38 cellular contexts compared by ENCODE assay signal in the genomic region with DNA sequence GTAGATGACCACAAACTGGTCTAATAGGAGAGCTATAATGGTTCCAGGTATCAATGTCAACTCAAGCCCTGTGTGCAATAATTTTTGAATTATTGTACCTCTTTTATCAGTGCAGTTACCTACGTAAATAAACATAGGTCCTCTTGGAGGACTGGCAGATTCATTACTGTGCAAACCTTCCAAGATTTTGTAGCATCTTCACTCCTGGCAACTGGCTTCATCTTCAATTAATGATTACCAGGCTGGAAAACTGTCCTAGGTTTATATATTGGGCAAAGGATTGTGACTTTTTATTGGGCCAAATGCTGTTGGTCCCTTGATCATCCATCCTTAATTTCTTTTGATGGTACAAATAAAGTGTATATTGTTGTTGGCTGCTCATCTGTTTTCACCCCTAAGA. TPM values are rescaled to one million over a fixed set of nuclear protein-coding genes. Genes with fewer than 3 reads are reported as not detected.
"Had no signal": no experiment of that assay in that cellular context is flagged by ENCODE, and none has a peak within 500 bp of the region (broad histone marks: within the 10 kb centered on the region; RNA-seq: fewer than 3 reads in every experiment).

No MANE protein-coding gene starts in this region.

- H3K9me3 ChIP-seq: adrenal gland, ascending aorta, body of pancreas, breast epithelium had no signal

- H3K4me1 ChIP-seq: adrenal gland, ascending aorta, body of pancreas, breast epithelium had no signal

- H3K36me3 ChIP-seq: adrenal gland, ascending aorta, brain microvascular endothelial cell, breast epithelium, cardiac muscle cell had no signal

- DNase-seq: activated effector memory CD4-positive, alpha-beta T cell treated with anti-CD3 and anti-CD28 coated beads, Interleukin-2, amount 50 U/mL, for 16 hours; activated effector memory CD4-positive, alpha-beta T cell treated with Interleukin-2 at 50 U/mL for 16 hours; activated gamma-delta T cell; activated gamma-delta T cell treated with Interleukin-2 at 50 U/mL for 16 hours; activated naive CD4-positive, alpha-beta T cell; activated naive CD4-positive, alpha-beta T cell treated with anti-CD3 and anti-CD28 coated beads for 36 hours; activated naive CD4-positive, alpha-beta T cell treated with anti-CD3 and anti-CD28 coated beads, Interleukin-2, amount 10 ng/mL, durations not matched to agents 7 days and 5 days; activated naive CD4-positive, alpha-beta T cell treated with anti-CD3 and anti-CD28 coated beads, Interleukin-2, amount 50 U/mL, for 16 hours; activated naive CD4-positive, alpha-beta T cell treated with Interleukin-2 at 50 U/mL for 16 hours; activated naive CD8-positive, alpha-beta T cell treated with anti-CD3 and anti-CD28 coated beads for 36 hours; activated naive CD8-positive, alpha-beta T cell treated with anti-CD3 and anti-CD28 coated beads, Interleukin-2, amount 10 ng/mL, durations not matched to agents 7 days and 5 days; activated naive CD8-positive, alpha-beta T cell treated with anti-CD3 and anti-CD28 coated beads, Interleukin-2, amount 50 U/mL, for 24 hours; activated T-cell treated with anti-CD3 and anti-CD28 coated beads, Interleukin-2, amount 50 U/mL, for 1 hour; activated T-cell treated with anti-CD3 and anti-CD28 coated beads, Interleukin-2, amount 50 U/mL, for 24 hours; activated T-cell treated with anti-CD3 and anti-CD28 coated beads, Interleukin-2, amount 50 U/mL, for 4 hours; activated T-cell treated with anti-CD3 and anti-CD28 coated beads, Interleukin-2, amount 50 U/mL, for 48 hours; activated T-cell treated with anti-CD3 and anti-CD28 coated beads, Interleukin-2, amount 50 U/mL, for 72 hours; adrenal gland; amniotic stem cell; amygdala; anterior cingulate cortex; aorta; body of pancreas; brain microvascular endothelial cell; caudate nucleus; central memory CD4-positive, alpha-beta T cell; cerebellar nuclear complex had no signal

- ATAC-seq: activated naive CD4-positive, alpha-beta T cell treated with anti-CD3 and anti-CD28 coated beads, Interleukin-2, amount 50 U/mL, for 72 hours; activated naive CD8-positive, alpha-beta T cell treated with anti-CD3 and anti-CD28 coated beads, Interleukin-2, amount 50 U/mL, for 24 hours; activated T-cell treated with anti-CD3 and anti-CD28 coated beads, Interleukin-2, amount 50 U/mL, for 4 hours; activated T-cell treated with anti-CD3 and anti-CD28 coated beads, Interleukin-2, amount 50 U/mL, for 72 hours; activated T-helper 17 cell treated with anti-CD3 and anti-CD28 coated beads, Interleukin-2, amount 50 U/mL, for 72 hours; body of pancreas had no signal

- H3K27me3 ChIP-seq: adrenal gland, ascending aorta, body of pancreas, brain microvascular endothelial cell, breast epithelium, cardiac muscle cell had no signal

- H3K4me3 ChIP-seq: adrenal gland, ascending aorta, body of pancreas, breast epithelium, cardiac muscle cell had no signal

- H3K27ac ChIP-seq: adrenal gland, ascending aorta, body of pancreas, brain microvascular endothelial cell, breast epithelium, cardiac muscle cell had no signal

RNA-seq across cellular contexts. Expression of a gene that starts 35.6 kb away (rescaled TPM):
- total RNA-seq: activated naive CD4-positive, alpha-beta T cell treated with anti-CD3 and anti-CD28 coated beads for 36 hours; activated naive CD4-positive, alpha-beta T cell treated with anti-CD3 and anti-CD28 coated beads, Interleukin-2, amount 50 U/mL, for 72 hours; activated naive CD8-positive, alpha-beta T cell treated with anti-CD3 and anti-CD28 coated beads for 36 hours; activated naive CD8-positive, alpha-beta T cell treated with anti-CD3 and anti-CD28 coated beads, Interleukin-2, amount 10 ng/mL, durations not matched to agents 7 days and 5 days; activated T-cell treated with anti-CD3 and anti-CD28 coated beads, Interleukin-2, amount 50 U/mL, for 72 hours; activated T-helper 1 cell treated with anti-CD3 and anti-CD28 coated beads, Interleukin-12 subunit alpha, Interleukin-12 subunit beta, Interleukin-2, Interleukin-4 antibody, amounts not matched to agents 30 ng/mL and 10 ng/mL and 1 ng/mL, durations not matched to agents 14 hours and 24 hours and 36 hours; activated T-helper 17 cell treated with anti-CD3 and anti-CD28 coated beads, Interleukin-2, amount 50 U/mL, for 72 hours; activated T-helper 2 cell treated with anti-CD3 and anti-CD28 coated beads, Interferon-gamma antibody, Interleukin-2, Interleukin-4, amounts not matched to agents 10 μg/mL and 5 μg/mL and 100 μg/mL, durations not matched to agents 14 hours and 24 hours and 36 hours; ascending aorta; astrocyte; bronchial epithelial cell; cardiac muscle cell; cardiac septum; cerebellum had no signal

RNA-seq across cellular contexts. Expression of a gene that starts 51.0 kb away (rescaled TPM):
- total RNA-seq: ascending aorta, bronchial epithelial cell, cardiac muscle cell, cerebellum had no signal
